13 cellular contexts compared by ENCODE assay signal in genomic region chr6:72689107-72689954, GRCh38.
DNase-seq lines count a peak whose midpoint lies in the region; ATAC-seq, FAIRE-seq and TF ChIP-seq lines count a peak whose summit lies in the region.
"Had no signal": no experiment of that assay in that cellular context is flagged by ENCODE, and none has a peak within 500 bp of the region (broad histone marks: within the 10 kb centered on the region; RNA-seq: fewer than 3 reads in every experiment).

No MANE protein-coding gene starts in this region.

- ATAC-seq in GM19468 (IDR thresholded peaks at IDR 0.05; ENCODE audit: extremely low read depth, unreplicated experiment) (peak; percentile 66), HG03060 (IDR thresholded peaks at IDR 0.05; ENCODE audit: low read depth, unreplicated experiment) (peak; percentile 88)
- no peak for ATAC-seq in natural killer cell treated with Interleukin-12 subunit alpha and Interleukin-12 subunit beta and Interleukin-15 and Interleukin-18, amount 100 ng/mL, for 72 hours
- ATAC-seq in activated T-helper 17 cell treated with anti-CD3 and anti-CD28 coated beads, Interleukin-2, amount 50 U/mL, for 72 hours (replicated peaks), result no peak
- ATAC-seq: HepG2 had no signal

- FAIRE-seq in astrocyte (lab: Jason Lieb, UNC), result peak; percentile 43
- FAIRE-seq: HepG2, keratinocyte had no signal

- no peak overlapping the region for H3K4me3 Mint-ChIP-seq in astrocyte (ENCODE audit: unreplicated experiment)
- H3K4me3 Mint-ChIP-seq in natural killer cell treated with Interleukin-12 subunit alpha and Interleukin-12 subunit beta and Interleukin-15 and Interleukin-18, amount 100 ng/mL, for 72 hours, result no peak overlapping the region
- no peak overlapping the region for H3K4me3 Mint-ChIP-seq in activated T-helper 17 cell treated with anti-CD3 and anti-CD28 coated beads, Interleukin-2, amount 50 U/mL, for 72 hours

- no peaks in the 10 kb centered on the region for H3K27me3 ChIP-seq in astrocyte (ENCODE audit: insufficient read depth, low read length)
- no peaks in the 10 kb centered on the region for H3K27me3 ChIP-seq in SJCRH30
- H3K27me3 ChIP-seq: right atrium auricular region had no signal

- no peaks in the 10 kb centered on the region for H3K4me1 ChIP-seq in astrocyte (ENCODE audit: insufficient read depth, low read length)
- H3K4me1 ChIP-seq in SJCRH30, result no peaks in the 10 kb centered on the region
- H3K4me1 ChIP-seq: right atrium auricular region had no signal

- no peaks in the 10 kb centered on the region for H3K4me1 Mint-ChIP-seq in astrocyte (ENCODE audit: low read depth, unreplicated experiment)
- H3K4me1 Mint-ChIP-seq in natural killer cell treated with Interleukin-12 subunit alpha and Interleukin-12 subunit beta and Interleukin-15 and Interleukin-18, amount 100 ng/mL, for 72 hours (ENCODE audit: low read depth in 2 of 2), result peaks cover 0 to 6% of the 10 kb centered on the region in 2 donors
- H3K4me1 Mint-ChIP-seq in activated T-helper 17 cell treated with anti-CD3 and anti-CD28 coated beads, Interleukin-2, amount 50 U/mL, for 72 hours, result no peaks in the 10 kb centered on the region

- no peak overlapping the region for H3K27ac Mint-ChIP-seq in astrocyte (ENCODE audit: unreplicated experiment)
- H3K27ac Mint-ChIP-seq in natural killer cell treated with Interleukin-12 subunit alpha and Interleukin-12 subunit beta and Interleukin-15 and Interleukin-18, amount 100 ng/mL, for 72 hours, result no peak overlapping the region
- H3K27ac Mint-ChIP-seq in activated T-helper 17 cell treated with anti-CD3 and anti-CD28 coated beads, Interleukin-2, amount 50 U/mL, for 72 hours, result no peak overlapping the region

- H2AFZ ChIP-seq in astrocyte (ENCODE audit: low read depth, low read length), result no peak overlapping the region

- peak; percentile 67 for DNase-seq in GM13976 (ENCODE audit: low spot score)
- DNase-seq in astrocyte (ENCODE audit: low read depth), result no peak
- no peak for DNase-seq in natural killer cell treated with Interleukin-12 subunit alpha and Interleukin-12 subunit beta and Interleukin-15 and Interleukin-18, amount 100 ng/mL, for 72 hours (ENCODE audit: low spot score)
- DNase-seq in CD1c-positive myeloid dendritic cell (ENCODE audit: extremely low spot score), result no peak
- DNase-seq in SJCRH30, result no peak
- DNase-seq: dermis blood vessel endothelial cell had no signal

- H3K27me3 Mint-ChIP-seq in astrocyte (ENCODE audit: low read depth, unreplicated experiment), result no peaks in the 10 kb centered on the region
- H3K27me3 Mint-ChIP-seq in natural killer cell treated with Interleukin-12 subunit alpha and Interleukin-12 subunit beta and Interleukin-15 and Interleukin-18, amount 100 ng/mL, for 72 hours, result no peaks in the 10 kb centered on the region
- no peaks in the 10 kb centered on the region for H3K27me3 Mint-ChIP-seq in activated T-helper 17 cell treated with anti-CD3 and anti-CD28 coated beads, Interleukin-2, amount 50 U/mL, for 72 hours

- H3K36me3 ChIP-seq in astrocyte (ENCODE audit: insufficient read depth, low read length) (no peaks in the 10 kb centered on the region), SJCRH30 (no peaks in the 10 kb centered on the region)
- H3K36me3 ChIP-seq: right atrium auricular region had no signal

- no peak for TF ChIP-seq CTCF in GM13976 (IDR thresholded peaks at IDR 0.05; ENCODE audit: borderline replicate concordance, control extremely low read depth, extremely low read depth, insufficient read depth, missing control alignments)
- TF ChIP-seq CTCF in astrocyte (IDR thresholded peaks at IDR 0.05; ENCODE audit: insufficient read depth, low read depth, low read length), result no peak

- H3K4me3 ChIP-seq in astrocyte (ENCODE audit: insufficient read depth, low read depth, low read length) (no peak overlapping the region), SJCRH30 (no peak overlapping the region)
- H3K4me3 ChIP-seq: right atrium auricular region had no signal

- H3K36me3 Mint-ChIP-seq in astrocyte (ENCODE audit: low read depth, unreplicated experiment), result no peaks in the 10 kb centered on the region
- no peaks in the 10 kb centered on the region for H3K36me3 Mint-ChIP-seq in natural killer cell treated with Interleukin-12 subunit alpha and Interleukin-12 subunit beta and Interleukin-15 and Interleukin-18, amount 100 ng/mL, for 72 hours
- H3K36me3 Mint-ChIP-seq in activated T-helper 17 cell treated with anti-CD3 and anti-CD28 coated beads, Interleukin-2, amount 50 U/mL, for 72 hours (ENCODE audit: low read depth), result no peaks in the 10 kb centered on the region

- no peak overlapping the region for H3K9ac ChIP-seq in astrocyte (ENCODE audit: low read length)

- no peak overlapping the region for H3K4me2 ChIP-seq in astrocyte (ENCODE audit: low read length)

- H3K9me3 Mint-ChIP-seq in astrocyte (ENCODE audit: unreplicated experiment), result no peaks in the 10 kb centered on the region
- no peaks in the 10 kb centered on the region for H3K9me3 Mint-ChIP-seq in natural killer cell treated with Interleukin-12 subunit alpha and Interleukin-12 subunit beta and Interleukin-15 and Interleukin-18, amount 100 ng/mL, for 72 hours
- H3K9me3 Mint-ChIP-seq in activated T-helper 17 cell treated with anti-CD3 and anti-CD28 coated beads, Interleukin-2, amount 50 U/mL, for 72 hours, result no peaks in the 10 kb centered on the region

- no peak overlapping the region for H3K27ac ChIP-seq in astrocyte (ENCODE audit: low read depth, low read length)
- no peak overlapping the region for H3K27ac ChIP-seq in SJCRH30
- H3K27ac ChIP-seq: right atrium auricular region, RWPE1 had no signal

- H3K9me3 ChIP-seq in astrocyte (ENCODE audit: insufficient read depth, low read depth, low read length), result no peaks in the 10 kb centered on the region
- H3K9me3 ChIP-seq in SJCRH30 (replicated peaks), result no peaks in the 10 kb centered on the region
- H3K9me3 ChIP-seq: right atrium auricular region had no signal

- H4K20me1 ChIP-seq in astrocyte (ENCODE audit: insufficient read depth, low read length), result no peaks in the 10 kb centered on the region

- in situ Hi-C loops in GM13976 (cut with MboI; ENCODE audit: low sequenced_read_pairs, unreplicated experiment), result no loop called here

- H3K79me2 ChIP-seq in astrocyte (ENCODE audit: insufficient read depth, low read length), result no peaks in the 10 kb centered on the region

Comparison
In these comparisons a context has a peak if more than half of its experiments do, and no peak if none do; other contexts are left out.
1. ATAC-seq: peak in GM19468 (single experiment) and HG03060 (single experiment); none in natural killer cell treated with Interleukin-12 subunit alpha and Interleukin-12 subunit beta and Interleukin-15 and Interleukin-18, amount 100 ng/mL, for 72 hours (0 of 2) and activated T-helper 17 cell treated with anti-CD3 and anti-CD28 coated beads, Interleukin-2, amount 50 U/mL, for 72 hours (single experiment).